Comparison of ENCODE assay signal across 8 cellular contexts in genomic region chr10:21524526-21525366, GRCh38. TPM values are rescaled to one million over a fixed set of nuclear protein-coding genes. Genes with fewer than 3 reads are reported as not detected.
A peak's percentile ranks its signal among the peaks of the same experiment; 100 is the strongest.
DNase-seq lines count a peak whose midpoint lies in the region; ATAC-seq and TF ChIP-seq lines count a peak whose summit lies in the region.

No MANE protein-coding gene starts in this region.

- H3K27ac Mint-ChIP-seq in activated B cell treated with CpG ODN at 0.5 μM for 24 hours = peak overlapping the region; percentile 88

- intact Hi-C loops in activated B cell treated with CpG ODN at 0.5 μM for 24 hours (cut with micrococcal nuclease) = loop anchor here (1.0 to 10.0 kb wide), 6 partner anchors 7 to 953 kb away; no protein-coding TSS in a partner anchor
- intact Hi-C loops in left cardiac atrium (cut with DNase I) = no loop called here

- CTCF ChIA-PET in activated B cell treated with CpG ODN at 0.5 μM for 24 hours (lab: Charles Lee) = interaction anchor here (3.1 kb wide), 1 partner anchor 29 kb away, joined by 11 read pairs; no protein-coding TSS in a partner anchor

- DNase-seq in HAP-1 (ENCODE audit: low spot score in 2 of 2) (peak; percentile 44 to 60), activated B cell treated with CpG ODN at 0.5 μM for 24 hours (no peak), left cardiac atrium (peak; percentile 41), retinal pigment epithelial cell (ENCODE audit: low read depth) (no peak), NCI-H226 (no peak), dedifferentiated amniotic fluid mesenchymal stem cell (ENCODE audit: extremely low spot score) (no peak)

- POLR2A ChIA-PET in activated B cell treated with CpG ODN at 0.5 μM for 24 hours (lab: Charles Lee) = interaction anchor here (0.6 to 2.8 kb wide), 6 partner anchors 10 to 815 kb away, joined by 3 to 18 read pairs (median 6); no protein-coding TSS in a partner anchor

- ATAC-seq in activated B cell treated with CpG ODN at 0.5 μM for 24 hours (ENCODE audit: low read depth) (no peak), left cardiac atrium (no peak), HG02623 (IDR thresholded peaks at IDR 0.05; ENCODE audit: unreplicated experiment) (no peak)

- H3K4me3 ChIP-seq in HAP-1 = peak overlapping the region; percentile 42
- peak overlapping the region; percentile 72 for H3K4me3 ChIP-seq in retinal pigment epithelial cell (ENCODE audit: low read length)

- peak overlapping the region; percentile 89 for H3K4me3 Mint-ChIP-seq in activated B cell treated with CpG ODN at 0.5 μM for 24 hours

- peak overlapping the region; percentile 71; the same call in 1 of the 2 replicates for H3K27ac ChIP-seq in C4-2B

- peaks cover 34% of the 10 kb centered on the region for H3K4me1 Mint-ChIP-seq in activated B cell treated with CpG ODN at 0.5 μM for 24 hours

- H3K4me1 ChIP-seq in HAP-1 = peaks cover 48% of the 10 kb centered on the region

- TF ChIP-seq CTCF in C4-2B (conservative IDR thresholded peaks at IDR 0.05) = no peak
- no peak for TF ChIP-seq CTCF in activated B cell treated with CpG ODN at 0.5 μM for 24 hours (IDR thresholded peaks at IDR 0.05)
- TF ChIP-seq CTCF in retinal pigment epithelial cell (conservative IDR thresholded peaks at IDR 0.05; ENCODE audit: low read depth, low read length) = no peak

- in situ Hi-C loops in HAP-1 (cut with MboI; ENCODE audit: low sequenced_read_pairs) = no loop called here

- H3K36me3 Mint-ChIP-seq in activated B cell treated with CpG ODN at 0.5 μM for 24 hours (ENCODE audit: low read depth) = peaks cover 5% of the 10 kb centered on the region

- peaks cover 44% of the 10 kb centered on the region for H3K27me3 Mint-ChIP-seq in activated B cell treated with CpG ODN at 0.5 μM for 24 hours

- H3K27me3 ChIP-seq in HAP-1 (ENCODE audit: low read depth) = no peaks in the 10 kb centered on the region

- H3K9me3 ChIP-seq in HAP-1 = no peaks in the 10 kb centered on the region

- H3K9me3 Mint-ChIP-seq in activated B cell treated with CpG ODN at 0.5 μM for 24 hours = no peaks in the 10 kb centered on the region

- H3K36me3 ChIP-seq in HAP-1 (replicated peaks) = no peaks in the 10 kb centered on the region

RNA-seq across cellular contexts. Expression of gene SKIDA1, which starts 0.7 kb away (rescaled TPM):
- total RNA-seq in activated B cell treated with CpG ODN at 0.5 μM for 24 hours (0.60 TPM in 1 of 2 replicates, not detected in the other), left cardiac atrium (1 to 10 TPM; 1.9 to 2.0 TPM)

RNA-seq across cellular contexts. Expression of gene MLLT10, which starts 9.3 kb away (rescaled TPM):
- total RNA-seq in activated B cell treated with CpG ODN at 0.5 μM for 24 hours = 40.6 and 48.7 TPM in 2 replicates
- total RNA-seq in left cardiac atrium = 10 to 100 TPM; 26.1 to 30.3 TPM

Comparison
In these comparisons a context has a peak if more than half of its experiments do, and no peak if none do; other contexts are left out.
1. DNase-seq: peak in HAP-1 (2 of 2) and left cardiac atrium (single experiment); none in activated B cell treated with CpG ODN at 0.5 μM for 24 hours (single experiment), retinal pigment epithelial cell (single experiment), NCI-H226 (single experiment) and dedifferentiated amniotic fluid mesenchymal stem cell (single experiment).